21 cellular contexts compared by ENCODE assay signal in the genomic region with DNA sequence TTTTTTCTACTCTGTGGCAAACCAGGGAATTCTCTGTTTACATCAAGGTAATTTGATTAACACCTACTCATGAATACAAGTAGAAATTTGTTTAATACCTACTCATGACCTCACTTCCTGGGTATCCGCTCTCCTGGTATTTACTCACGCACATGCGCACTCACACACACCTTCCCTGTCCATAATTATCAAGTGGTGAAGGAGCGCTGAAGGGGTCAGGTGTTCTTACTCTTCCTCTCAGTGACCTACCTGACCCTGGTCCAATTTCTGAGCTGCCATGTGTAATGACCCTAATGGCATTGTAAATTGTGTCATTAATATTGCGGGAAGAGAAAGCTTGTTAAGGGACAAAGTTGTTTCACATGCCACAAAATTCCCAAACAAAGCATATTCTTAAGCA. TPM values are rescaled to one million over a fixed set of nuclear protein-coding genes. Genes with fewer than 3 reads are reported as not detected.
DNase-seq lines count a peak whose midpoint lies in the region; ATAC-seq and TF ChIP-seq lines count a peak whose summit lies in the region.
"Had no signal": no experiment of that assay in that cellular context is flagged by ENCODE, and none has a peak within 500 bp of the region (broad histone marks: within the 10 kb centered on the region; RNA-seq: fewer than 3 reads in every experiment).

No MANE protein-coding gene starts in this region.

- H3K9me3 ChIP-seq in Karpas-422 (ENCODE audit: low read length), result no peaks in the 10 kb centered on the region
- H3K9me3 ChIP-seq in left ventricle myocardium inferior (replicated peaks), result no peaks in the 10 kb centered on the region
- no peaks in the 10 kb centered on the region for H3K9me3 ChIP-seq in suprapubic skin
- H3K9me3 ChIP-seq: BE2C, Peyer's patch had no signal

- peaks cover 40% of the 10 kb centered on the region for H3K4me1 Mint-ChIP-seq in nephron

- TF ChIP-seq CTCF in left ventricle myocardium inferior (IDR thresholded peaks at IDR 0.05; ENCODE audit: borderline replicate concordance) (no peak), nephron (IDR thresholded peaks at IDR 0.05; ENCODE audit: unreplicated experiment in 3 of 3) (no peak), suprapubic skin (IDR thresholded peaks at IDR 0.05) (no peak)

- H3K27ac Mint-ChIP-seq in nephron, result peak overlapping the region; percentile 17 to 90 (median 71)

- no peak for TF ChIP-seq POLR2A in suprapubic skin (IDR thresholded peaks at IDR 0.05)

- H3K4me2 ChIP-seq in Karpas-422 (ENCODE audit: low read depth, low read length, poor library complexity, severe bottlenecking), result no peak overlapping the region

- H3K4me3 Mint-ChIP-seq in nephron, result peak overlapping the region in 1 of 3 experiments; percentile 29

- no peak for TF ChIP-seq EP300 in suprapubic skin (IDR thresholded peaks at IDR 0.05)

- peak; percentile 30 for DNase-seq in Karpas-422
- DNase-seq in NCI-H2029 (lab: John Stamatoyannopoulos, UW), result peak; percentile 23
- no peak for DNase-seq in left ventricle myocardium inferior
- no peak for DNase-seq in SIG-M5 (lab: John Stamatoyannopoulos, UW)
- no peak for DNase-seq in suprapubic skin (ENCODE audit: low spot score in 2 of 2)
- DNase-seq: BE2C, DMS79 treated with DMSO at 0.1 percent for 48 hours, GM23248, KG1, NCI-H1105, NCI-H146, NCI-H2081, NCI-H2171, NCI-H345, NCI-H526 treated with DMSO at 0.1 percent for 48 hours, Peyer's patch, SW 1271 had no signal

- H3K79me2 ChIP-seq in Karpas-422 (ENCODE audit: low read length), result no peaks in the 10 kb centered on the region

- H3K4me3 ChIP-seq in Karpas-422 (ENCODE audit: low read length), result no peak overlapping the region
- H3K4me3 ChIP-seq in left ventricle myocardium inferior, result no peak overlapping the region
- H3K4me3 ChIP-seq in suprapubic skin, result no peak overlapping the region
- H3K4me3 ChIP-seq: GM23248, Peyer's patch had no signal

- H3K27me3 ChIP-seq in Karpas-422 (ENCODE audit: low read length) (0 out of 2 replicates have a peak, but pooled peaks cover under 1% of the 10 kb centered on the region), left ventricle myocardium inferior (ENCODE audit: low read depth) (no peaks in the 10 kb centered on the region), suprapubic skin (no peaks in the 10 kb centered on the region)
- H3K27me3 ChIP-seq: Peyer's patch had no signal

- H4K20me1 ChIP-seq in Karpas-422 (ENCODE audit: insufficient read depth, low read depth, low read length), result no peaks in the 10 kb centered on the region

- no peak for ATAC-seq in HG03175 (IDR thresholded peaks at IDR 0.05; ENCODE audit: unreplicated experiment)
- ATAC-seq: HCT116 had no signal

- H3K27ac ChIP-seq in Karpas-422 (ENCODE audit: low read length) (no peak overlapping the region), left ventricle myocardium inferior (replicated peaks) (peak overlapping the region; percentile 66), suprapubic skin (no peak overlapping the region)
- H3K27ac ChIP-seq: GM23248, Peyer's patch had no signal

- no peaks in the 10 kb centered on the region for H3K9me2 ChIP-seq in Karpas-422 (replicated peaks; ENCODE audit: insufficient read depth, low read length)

- intact Hi-C loops in left ventricle myocardium inferior (cut with micrococcal nuclease), result no loop called here

- H3K4me1 ChIP-seq in Karpas-422 (ENCODE audit: low read length) (peaks cover 11% of the 10 kb centered on the region), left ventricle myocardium inferior (peaks cover 42% of the 10 kb centered on the region), suprapubic skin (no peaks in the 10 kb centered on the region)
- H3K4me1 ChIP-seq: BE2C, Peyer's patch had no signal

- peaks cover 11% of the 10 kb centered on the region for H3K36me3 Mint-ChIP-seq in nephron (ENCODE audit: low read depth)

- H3K27me3 Mint-ChIP-seq in nephron (ENCODE audit: low read depth), result no peaks in the 10 kb centered on the region

- H2AFZ ChIP-seq in Karpas-422 (ENCODE audit: low read length), result no peak overlapping the region
- H2AFZ ChIP-seq: GM23248 had no signal

- WGBS in suprapubic skin, result 94% methylated on average over 5 of the region's 5 CpGs

- H3K9ac ChIP-seq in Karpas-422 (ENCODE audit: low read length), result no peak overlapping the region
- H3K9ac ChIP-seq: GM23248 had no signal

- H3K9me3 Mint-ChIP-seq in nephron, result peaks cover 8% of the 10 kb centered on the region

- no peaks in the 10 kb centered on the region for H3K36me3 ChIP-seq in Karpas-422 (ENCODE audit: insufficient read depth, low read length)
- H3K36me3 ChIP-seq in left ventricle myocardium inferior, result no peaks in the 10 kb centered on the region
- no peaks in the 10 kb centered on the region for H3K36me3 ChIP-seq in suprapubic skin
- H3K36me3 ChIP-seq: BE2C, Peyer's patch had no signal

RNA-seq across cellular contexts. Expression of gene TRIL, which starts 41.3 kb away (rescaled TPM):
- total RNA-seq in Karpas-422 (2014; rRNA removed; shearing (Covaris generic); ENCODE audit: low replicate concordance), result not detected in 2 replicates
- total RNA-seq in left ventricle myocardium inferior, result 1.9 TPM
- total RNA-seq in suprapubic skin, result 1 to 10 TPM; 1.4 to 6.0 (median 2.9) TPM
- total RNA-seq: OCI-LY7 had no signal

Comparison
In these comparisons a context has a peak if more than half of its experiments do, and no peak if none do; other contexts are left out.
1. DNase-seq: peak in Karpas-422 (single experiment) and NCI-H2029 (single experiment); none in left ventricle myocardium inferior (single experiment), SIG-M5 (single experiment) and suprapubic skin (0 of 2).